ENCODE assay signal across 20 cellular contexts in genomic region chr7:83486536-83486935, GRCh38.
DNase-seq lines count a peak whose midpoint lies in the region; ATAC-seq and TF ChIP-seq lines count a peak whose summit lies in the region.
"Had no signal": no experiment of that assay in that cellular context is flagged by ENCODE, and none has a peak within 500 bp of the region (broad histone marks: within the 10 kb centered on the region; RNA-seq: fewer than 3 reads in every experiment).

No MANE protein-coding gene starts in this region.

- no peaks in the 10 kb centered on the region for H4K20me1 ChIP-seq in OCI-LY3 (ENCODE audit: insufficient read depth, low read length)
- H4K20me1 ChIP-seq: BLaER1 treated with 17β-estradiol and CSF1 and Interleukin-3, amounts not matched to agents 10 nM and 100 nM had no signal

- no peak overlapping the region for H3K27ac Mint-ChIP-seq in CD4-positive, alpha-beta T cell
- H3K27ac Mint-ChIP-seq: CD8-positive, alpha-beta T cell had no signal

- H3K4me1 Mint-ChIP-seq in CD4-positive, alpha-beta T cell (ENCODE audit: low read depth) = no peaks in the 10 kb centered on the region

- TF ChIP-seq CTCF in OCI-LY3 (IDR thresholded peaks at IDR 0.05; ENCODE audit: low read depth, low read length) = no peak
- no peak for TF ChIP-seq CTCF in CD4-positive, alpha-beta T cell (IDR thresholded peaks at IDR 0.05)

- H3K36me3 Mint-ChIP-seq in CD4-positive, alpha-beta T cell (ENCODE audit: low read depth) = no peaks in the 10 kb centered on the region
- H3K36me3 Mint-ChIP-seq: CD8-positive, alpha-beta T cell had no signal

- no peak for ATAC-seq in CD4-positive, alpha-beta T cell (ENCODE audit: poor library complexity)
- ATAC-seq: CD8-positive, alpha-beta T cell had no signal

- H3K27me3 Mint-ChIP-seq in CD4-positive, alpha-beta T cell = no peaks in the 10 kb centered on the region

- peak overlapping the region; percentile 4 for H3K4me2 ChIP-seq in OCI-LY3 (ENCODE audit: low read length)
- H3K4me2 ChIP-seq: BLaER1 treated with 17β-estradiol and CSF1 and Interleukin-3, amounts not matched to agents 10 nM and 100 nM had no signal

- no peaks in the 10 kb centered on the region for H3K79me2 ChIP-seq in OCI-LY3 (ENCODE audit: low read length)

- DNase-seq in HPDE6-E6E7 (ENCODE audit: extremely low spot score) (peak; percentile 20), epithelial cell of prostate (ENCODE audit: low read depth, low spot score) (peak; percentile 46), NCI-H82 treated with DMSO at 0.1 percent for 48 hours (lab: John Stamatoyannopoulos, UW; ENCODE audit: unreplicated experiment) (no peak)
- DNase-seq in CD4-positive, alpha-beta T cell = no peak
- no peak for DNase-seq in activated CD4-positive, alpha-beta T cell treated with anti-CD3 and anti-CD28 coated beads, Interleukin-2, amount 50 U/mL, for 4 hours
- no peak for DNase-seq in NK-92 treated with Interleukin-12 subunit alpha and Interleukin-12 subunit beta, amount 100 ng/mL, for 24 hours (lab: John Stamatoyannopoulos, UW)
- DNase-seq: ACHN; CD8-positive, alpha-beta T cell; Kasumi-1; MG63; NCI-H1048; NCI-H1417 treated with DMSO at 0.1 percent for 48 hours; NCI-H2107; NCI-H345; NCI-H524; NCI-H774; OCI-M1; SHP77 had no signal

- no peaks in the 10 kb centered on the region for H3K36me3 ChIP-seq in OCI-LY3 (replicated peaks; ENCODE audit: low read depth, low read length)
- H3K36me3 ChIP-seq: BLaER1 treated with 17β-estradiol and CSF1 and Interleukin-3, amounts not matched to agents 10 nM and 100 nM; MG63 had no signal

- intact Hi-C loops in CD4-positive, alpha-beta T cell (cut with DNase I, micrococcal nuclease) = no loop called here

- no peaks in the 10 kb centered on the region for H3K9me3 Mint-ChIP-seq in CD4-positive, alpha-beta T cell

- peaks cover 13% of the 10 kb centered on the region for H3K4me1 ChIP-seq in OCI-LY3 (ENCODE audit: low read length)
- H3K4me1 ChIP-seq: BLaER1 treated with 17β-estradiol and CSF1 and Interleukin-3, amounts not matched to agents 10 nM and 100 nM had no signal

- H3K27ac ChIP-seq in OCI-LY3 (ENCODE audit: low read length) (no peak overlapping the region), epithelial cell of prostate (peak overlapping the region; percentile 46)
- no peak overlapping the region for H3K27ac ChIP-seq in CD4-positive, alpha-beta T cell (ENCODE audit: low read depth, low read length)
- H3K27ac ChIP-seq: BLaER1 treated with 17β-estradiol and CSF1 and Interleukin-3, amounts not matched to agents 10 nM and 100 nM had no signal

- CTCF ChIA-PET in CD4-positive, alpha-beta T cell (lab: Charles Lee) = no interaction called here

- no peaks in the 10 kb centered on the region for H3K9me3 ChIP-seq in OCI-LY3 (ENCODE audit: insufficient read depth, low read length)
- H3K9me3 ChIP-seq in CD4-positive, alpha-beta T cell (ENCODE audit: control insufficient read depth, low read length) = no peaks in the 10 kb centered on the region
- H3K9me3 ChIP-seq: BLaER1 treated with 17β-estradiol and CSF1 and Interleukin-3, amounts not matched to agents 10 nM and 100 nM; MG63 had no signal

- POLR2A ChIA-PET in CD4-positive, alpha-beta T cell (lab: Charles Lee) = no interaction called here

- no peak overlapping the region for H3K4me3 ChIP-seq in OCI-LY3 (ENCODE audit: low read length)
- H3K4me3 ChIP-seq: BLaER1 treated with 17β-estradiol and CSF1 and Interleukin-3, amounts not matched to agents 10 nM and 100 nM; MG63 had no signal

- no peak overlapping the region for H3K4me3 Mint-ChIP-seq in CD4-positive, alpha-beta T cell
- H3K4me3 Mint-ChIP-seq: CD8-positive, alpha-beta T cell had no signal

- no peaks in the 10 kb centered on the region for H3K27me3 ChIP-seq in OCI-LY3 (ENCODE audit: low read depth, low read length)
- H3K27me3 ChIP-seq in CD4-positive, alpha-beta T cell (ENCODE audit: control insufficient read depth, insufficient read depth, low read length) = no peaks in the 10 kb centered on the region
- H3K27me3 ChIP-seq: BLaER1 treated with 17β-estradiol and CSF1 and Interleukin-3, amounts not matched to agents 10 nM and 100 nM; MG63 had no signal

- no peak overlapping the region for H3K9ac ChIP-seq in OCI-LY3 (ENCODE audit: low read length)
- H3K9ac ChIP-seq: BLaER1 treated with 17β-estradiol and CSF1 and Interleukin-3, amounts not matched to agents 10 nM and 100 nM had no signal

- peak overlapping the region; percentile 14; the same call in 1 of the 2 replicates for H2AFZ ChIP-seq in OCI-LY3 (ENCODE audit: low read depth, low read length)

Comparison
In these comparisons a context has a peak if more than half of its experiments do, and no peak if none do; other contexts are left out.
1. DNase-seq: peak in HPDE6-E6E7 (single experiment) and epithelial cell of prostate (single experiment); none in CD4-positive, alpha-beta T cell (0 of 10), activated CD4-positive, alpha-beta T cell treated with anti-CD3 and anti-CD28 coated beads, Interleukin-2, amount 50 U/mL, for 4 hours (0 of 2), NK-92 treated with Interleukin-12 subunit alpha and Interleukin-12 subunit beta, amount 100 ng/mL, for 24 hours (single experiment) and NCI-H82 treated with DMSO at 0.1 percent for 48 hours (single experiment).